16 cellular contexts compared by ENCODE assay signal in genomic region chr6:106870069-106870468, GRCh38.
DNase-seq lines count a peak whose midpoint lies in the region; ATAC-seq and TF ChIP-seq lines count a peak whose summit lies in the region.
"Had no signal": no experiment of that assay in that cellular context is flagged by ENCODE, and none has a peak within 500 bp of the region (broad histone marks: within the 10 kb centered on the region; RNA-seq: fewer than 3 reads in every experiment).

No MANE protein-coding gene starts in this region.

- H3K79me1 ChIP-seq in IMR-90 (ENCODE audit: low read depth in 1 of 2, low read length in 2 of 2) = no peaks in the 10 kb centered on the region

- H3K27me3 Mint-ChIP-seq in MCF 10A (ENCODE audit: insufficient read depth, unreplicated experiment) = no peaks in the 10 kb centered on the region
- peaks cover 3% of the 10 kb centered on the region for H3K27me3 Mint-ChIP-seq in activated CD8-positive, alpha-beta T cell treated with anti-CD3 and anti-CD28 coated beads for 36 hours

- POLR2A ChIA-PET in IMR-90 (lab: Charles Lee; ENCODE audit: unreplicated experiment) = interaction anchor here (0.5 kb wide), 1 partner anchor 258 kb away, joined by 3 read pairs; no protein-coding TSS in a partner anchor
- POLR2A ChIA-PET in MCF 10A (lab: Yijun Ruan, JAX) = interaction anchor here (0.6 to 2.2 kb wide), 7 partner anchors 10 to 1729 kb away, joined by 3 to 8 read pairs (median 4); no protein-coding TSS in a partner anchor
- POLR2A ChIA-PET in activated CD8-positive, alpha-beta T cell treated with anti-CD3 and anti-CD28 coated beads for 36 hours (lab: Charles Lee) = interaction anchor here (0.9 kb wide), 1 partner anchor 39 kb away, joined by 3 read pairs; no protein-coding TSS in a partner anchor

- H4K91ac ChIP-seq in IMR-90 (ENCODE audit: insufficient read depth, low read depth, low read length) = peak overlapping the region; percentile 38; the same call in 1 of the 2 replicates

- no peaks in the 10 kb centered on the region for H3K9me3 ChIP-seq in IMR-90 (ENCODE audit: control insufficient read depth, insufficient read depth, low read length)
- H3K9me3 ChIP-seq in lower lobe of right lung = no peaks in the 10 kb centered on the region
- H3K9me3 ChIP-seq: gastrocnemius medialis had no signal

- peaks cover 37% of the 10 kb centered on the region for H3K4me1 Mint-ChIP-seq in MCF 10A (ENCODE audit: insufficient read depth, unreplicated experiment)
- H3K4me1 Mint-ChIP-seq in activated CD8-positive, alpha-beta T cell treated with anti-CD3 and anti-CD28 coated beads for 36 hours (ENCODE audit: low read depth) = no peaks in the 10 kb centered on the region
- H3K4me1 Mint-ChIP-seq: activated CD4-positive, alpha-beta T cell treated with anti-CD3 and anti-CD28 coated beads, Interleukin-2, amount 10 ng/mL, durations not matched to agents 24 days and 14 days had no signal

- DNase-seq in AG09309 (ENCODE audit: low read depth) (peak; percentile 65), IMR-90 (peak; percentile 52), MCF 10A (ENCODE audit: unreplicated experiment) (peak; percentile 39), lower lobe of right lung (no peak), mucosa of gallbladder (ENCODE audit: low spot score) (no peak), NCI-H2171 (lab: John Stamatoyannopoulos, UW) (no peak)
- DNase-seq in activated T-cell treated with anti-CD3 and anti-CD28 coated beads, Interleukin-2, amount 50 U/mL, for 48 hours = no peak
- DNase-seq in activated CD8-positive, alpha-beta T cell treated with anti-CD3 and anti-CD28 coated beads for 36 hours = no peak
- DNase-seq: activated CD4-positive, alpha-beta T cell treated with anti-CD3 and anti-CD28 coated beads, Interleukin-2, amount 10 ng/mL, durations not matched to agents 24 days and 14 days; activated effector memory CD4-positive, alpha-beta T cell treated with Interleukin-2 at 50 U/mL for 16 hours; gastrocnemius medialis; GDM1; NCI-H187 treated with DMSO at 0.1 percent for 48 hours; T-helper 1 cell had no signal

- no peaks in the 10 kb centered on the region for H4K20me1 ChIP-seq in IMR-90 (ENCODE audit: insufficient read depth, low read length)
- H4K20me1 ChIP-seq: BLaER1 treated with 17β-estradiol and CSF1 and Interleukin-3, amounts not matched to agents 10 nM and 100 nM had no signal

- H3K4me3 Mint-ChIP-seq in MCF 10A (ENCODE audit: unreplicated experiment) = no peak overlapping the region
- H3K4me3 Mint-ChIP-seq in activated CD8-positive, alpha-beta T cell treated with anti-CD3 and anti-CD28 coated beads for 36 hours = no peak overlapping the region
- H3K4me3 Mint-ChIP-seq: activated CD4-positive, alpha-beta T cell treated with anti-CD3 and anti-CD28 coated beads, Interleukin-2, amount 10 ng/mL, durations not matched to agents 24 days and 14 days had no signal

- no TSS peak for BruUV-seq in IMR-90 (replicated peaks; lab: Mats Ljungman, UMichigan)
- no TSS peak for BruUV-seq in MCF 10A (replicated peaks; lab: Mats Ljungman, UMichigan)

- no peak overlapping the region for H3K14ac ChIP-seq in IMR-90 (replicated peaks; ENCODE audit: low read depth, low read length)

- H3K4me1 ChIP-seq in IMR-90 (ENCODE audit: control insufficient read depth, insufficient read depth, low read length) (no peaks in the 10 kb centered on the region), lower lobe of right lung (no peaks in the 10 kb centered on the region)
- H3K4me1 ChIP-seq: BLaER1 treated with 17β-estradiol and CSF1 and Interleukin-3, amounts not matched to agents 10 nM and 100 nM; gastrocnemius medialis had no signal

- no peak overlapping the region for H2BK120ac ChIP-seq in IMR-90 (ENCODE audit: low read depth, low read length)

- peaks cover 12% of the 10 kb centered on the region for H3K36me3 Mint-ChIP-seq in MCF 10A (ENCODE audit: insufficient read depth, unreplicated experiment)
- no peaks in the 10 kb centered on the region for H3K36me3 Mint-ChIP-seq in activated CD8-positive, alpha-beta T cell treated with anti-CD3 and anti-CD28 coated beads for 36 hours (ENCODE audit: low read depth)

- H3K9me1 ChIP-seq in IMR-90 (ENCODE audit: insufficient read depth, low read length) = no peaks in the 10 kb centered on the region

- no peak overlapping the region for H3K27ac ChIP-seq in IMR-90 (ENCODE audit: insufficient read depth, low read length)
- H3K27ac ChIP-seq in lower lobe of right lung = peak overlapping the region; percentile 24
- H3K27ac ChIP-seq: BLaER1 treated with 17β-estradiol and CSF1 and Interleukin-3, amounts not matched to agents 10 nM and 100 nM; gastrocnemius medialis had no signal

- no peaks in the 10 kb centered on the region for H3K9me3 Mint-ChIP-seq in MCF 10A (ENCODE audit: unreplicated experiment)
- no peaks in the 10 kb centered on the region for H3K9me3 Mint-ChIP-seq in activated CD8-positive, alpha-beta T cell treated with anti-CD3 and anti-CD28 coated beads for 36 hours

- no peak overlapping the region for H2BK5ac ChIP-seq in IMR-90 (ENCODE audit: low read depth, low read length, poor library complexity, severe bottlenecking)

- no peak for TF ChIP-seq POLR2A in IMR-90 (IDR thresholded peaks at IDR 0.05; ENCODE audit: low read depth, low read length)

- TF ChIP-seq RAD21 in IMR-90 (IDR thresholded peaks at IDR 0.05; ENCODE audit: low read length) = no peak

- peak overlapping the region; percentile 87 for H3K27ac Mint-ChIP-seq in MCF 10A (ENCODE audit: low read depth, unreplicated experiment)
- no peak overlapping the region for H3K27ac Mint-ChIP-seq in activated CD8-positive, alpha-beta T cell treated with anti-CD3 and anti-CD28 coated beads for 36 hours
- H3K27ac Mint-ChIP-seq: activated CD4-positive, alpha-beta T cell treated with anti-CD3 and anti-CD28 coated beads, Interleukin-2, amount 10 ng/mL, durations not matched to agents 24 days and 14 days had no signal

- CTCF ChIA-PET in IMR-90 (lab: Yijun Ruan, JAX) (no interaction called here), MCF 10A (lab: Yijun Ruan, JAX) (interaction anchor here (0.6 to 1.2 kb wide), 3 partner anchors 50 to 157 kb away, joined by 3 to 4 read pairs (median 3); no protein-coding TSS in a partner anchor)
- CTCF ChIA-PET in activated CD8-positive, alpha-beta T cell treated with anti-CD3 and anti-CD28 coated beads for 36 hours (lab: Charles Lee) = interaction anchor here (1.1 kb wide), 1 partner anchor 109 kb away, joined by 3 read pairs; no protein-coding TSS in a partner anchor

- H2AK9ac ChIP-seq in IMR-90 (replicated peaks; ENCODE audit: low read depth, low read length, poor library complexity) = no peak overlapping the region

- H3K23ac ChIP-seq in IMR-90 (ENCODE audit: low read depth, low read length) = no peak overlapping the region

- H3K4me2 ChIP-seq in IMR-90 (ENCODE audit: low read depth, low read length) = no peak overlapping the region
- H3K4me2 ChIP-seq: BLaER1 treated with 17β-estradiol and CSF1 and Interleukin-3, amounts not matched to agents 10 nM and 100 nM had no signal

- H2AK5ac ChIP-seq in IMR-90 (ENCODE audit: low read depth, low read length) = no peak overlapping the region

- no peak overlapping the region for H3K18ac ChIP-seq in IMR-90 (ENCODE audit: low read depth, low read length)

- H3K56ac ChIP-seq in IMR-90 (ENCODE audit: extremely low read depth, insufficient read depth, low read length) = no peak overlapping the region

- dilution Hi-C loops in IMR-90 (cut with HindIII; ENCODE audit: low sequenced_read_pairs, unreplicated experiment) = no loop called here

- intact Hi-C loops in IMR-90 (cut with micrococcal nuclease) = no loop called here
- intact Hi-C loops in MCF 10A (cut with micrococcal nuclease) = no loop called here
- intact Hi-C loops in lower lobe of right lung (cut with DNase I) = no loop called here
- intact Hi-C loops in activated CD8-positive, alpha-beta T cell treated with anti-CD3 and anti-CD28 coated beads for 36 hours (cut with micrococcal nuclease) = no loop called here

- H3K4me3 ChIP-seq in AG09309 (ENCODE audit: control insufficient read depth, low read depth, low read length) = no peak overlapping the region
- H3K4me3 ChIP-seq in IMR-90 (ENCODE audit: insufficient read depth, low read depth, low read length) = no peak overlapping the region
- no peak overlapping the region for H3K4me3 ChIP-seq in lower lobe of right lung
- H3K4me3 ChIP-seq: BLaER1 treated with 17β-estradiol and CSF1 and Interleukin-3, amounts not matched to agents 10 nM and 100 nM; gastrocnemius medialis had no signal

- no peak overlapping the region for H3K4ac ChIP-seq in IMR-90 (ENCODE audit: low read depth, low read length)

- WGBS in IMR-90 (ENCODE audit: extremely low coverage in 2 of 2, insufficient read length in 1 of 2), 2 experiments = no CpG with 5 or more reads among the region's 1 CpG

- H2AFZ ChIP-seq in IMR-90 (replicated peaks; ENCODE audit: low read length, poor library complexity) = no peak overlapping the region

- in situ Hi-C loops in IMR-90 (cut with MboI; ENCODE audit: low sequenced_read_pairs) = no loop called here

- H4K8ac ChIP-seq in IMR-90 (ENCODE audit: low read depth in 2 of 2, low read length in 2 of 2) = no peak overlapping the region

- no peak overlapping the region for H3K9ac ChIP-seq in IMR-90 (ENCODE audit: low read depth, low read length)
- H3K9ac ChIP-seq: BLaER1 treated with 17β-estradiol and CSF1 and Interleukin-3, amounts not matched to agents 10 nM and 100 nM had no signal

- H3K27me3 ChIP-seq in IMR-90 (ENCODE audit: control insufficient read depth, insufficient read depth, low read length) (no peaks in the 10 kb centered on the region), lower lobe of right lung (ENCODE audit: low read depth) (no peaks in the 10 kb centered on the region)
- H3K27me3 ChIP-seq: BLaER1 treated with 17β-estradiol and CSF1 and Interleukin-3, amounts not matched to agents 10 nM and 100 nM; gastrocnemius medialis had no signal

- H3K36me3 ChIP-seq in IMR-90 (ENCODE audit: control insufficient read depth, insufficient read depth, low read length) = no peaks in the 10 kb centered on the region
- H3K36me3 ChIP-seq in lower lobe of right lung = no peaks in the 10 kb centered on the region
- H3K36me3 ChIP-seq: BLaER1 treated with 17β-estradiol and CSF1 and Interleukin-3, amounts not matched to agents 10 nM and 100 nM; gastrocnemius medialis had no signal

- no peak overlapping the region for H4K5ac ChIP-seq in IMR-90 (ENCODE audit: low read depth, low read length)

- ATAC-seq in IMR-90 (ENCODE audit: low read depth) (peak; percentile 88), lower lobe of right lung (peak; percentile 82 to 87)
- no peak for ATAC-seq in activated CD8-positive, alpha-beta T cell treated with anti-CD3 and anti-CD28 coated beads for 36 hours
- ATAC-seq: gastrocnemius medialis, left lobe of liver had no signal

- H2BK20ac ChIP-seq in IMR-90 (ENCODE audit: low read depth, low read length) = no peak overlapping the region

- H2BK15ac ChIP-seq in IMR-90 (ENCODE audit: low read depth, low read length) = no peak overlapping the region

- no peak for TF ChIP-seq CTCF in AG09309 (IDR thresholded peaks at IDR 0.05; ENCODE audit: control insufficient read depth, insufficient read depth, low read depth, low read length, missing control alignments)
- TF ChIP-seq CTCF in IMR-90 (conservative IDR thresholded peaks at IDR 0.05; ENCODE audit: low read depth, low read length) = no peak
- no peak for TF ChIP-seq CTCF in MCF 10A (IDR thresholded peaks at IDR 0.05; ENCODE audit: unreplicated experiment)
- TF ChIP-seq CTCF in lower lobe of right lung (IDR thresholded peaks at IDR 0.05) = no peak
- TF ChIP-seq CTCF in activated CD8-positive, alpha-beta T cell treated with anti-CD3 and anti-CD28 coated beads for 36 hours (IDR thresholded peaks at IDR 0.05) = no peak

Comparison
In these comparisons a context has a peak if more than half of its experiments do, and no peak if none do; other contexts are left out.
1. DNase-seq: peak in AG09309 (single experiment), IMR-90 (single experiment) and MCF 10A (single experiment); none in lower lobe of right lung (single experiment), mucosa of gallbladder (single experiment), NCI-H2171 (single experiment), activated T-cell treated with anti-CD3 and anti-CD28 coated beads, Interleukin-2, amount 50 U/mL, for 48 hours (0 of 2) and activated CD8-positive, alpha-beta T cell treated with anti-CD3 and anti-CD28 coated beads for 36 hours (single experiment).